16 cellular contexts compared by ENCODE assay signal in the genomic region with DNA sequence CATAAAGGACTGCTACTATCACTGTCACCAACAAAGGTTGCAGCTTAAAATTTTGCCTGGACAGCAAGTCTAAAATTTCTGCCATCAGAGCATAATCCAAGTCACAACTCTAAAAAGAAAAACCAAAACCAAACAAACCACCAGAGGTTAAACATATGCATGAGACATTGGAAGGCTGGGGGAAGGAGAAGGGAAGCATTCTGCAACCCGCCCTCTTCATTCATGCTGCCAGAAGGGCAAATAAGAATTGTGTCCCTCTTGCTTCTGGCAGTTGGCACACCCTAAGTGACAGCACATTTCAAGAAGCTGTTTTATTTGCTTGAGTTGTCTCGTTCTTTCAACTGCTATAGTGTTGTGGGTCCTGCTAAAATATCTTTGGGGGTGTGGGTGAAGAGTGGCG.
"Had no signal": no experiment of that assay in that cellular context is flagged by ENCODE, and none has a peak within 500 bp of the region (broad histone marks: within the 10 kb centered on the region; RNA-seq: fewer than 3 reads in every experiment).

No MANE protein-coding gene starts in this region.

- H3K27me3 ChIP-seq: colonic mucosa had no signal

- H3K9me3 ChIP-seq: colonic mucosa, psoas muscle, right lobe of liver, thoracic aorta had no signal

- H3K27ac ChIP-seq: colonic mucosa, psoas muscle, right lobe of liver, thoracic aorta had no signal

- H3K36me3 ChIP-seq: colonic mucosa, right lobe of liver, thoracic aorta had no signal

- H3K9me3 Mint-ChIP-seq: activated CD4-positive, alpha-beta memory T cell treated with anti-CD3 and anti-CD28 coated beads for 36 hours; activated naive CD4-positive, alpha-beta T cell treated with anti-CD3 and anti-CD28 coated beads, Interleukin-2, amount 50 U/mL, for 72 hours; activated T-cell treated with anti-CD3 and anti-CD28 coated beads, Interleukin-2, amount 50 U/mL, for 4 hours; memory B cell; nephron; stimulated activated effector memory CD8-positive, alpha-beta T cell treated with anti-CD3 and anti-CD28 coated beads, Interleukin-12 subunit alpha, Interleukin-12 subunit beta, amount 100 ng/mL, for 72 hours; T-cell had no signal

- ATAC-seq: activated CD4-positive, alpha-beta T cell treated with anti-CD3 and anti-CD28 coated beads for 36 hours; activated naive CD4-positive, alpha-beta T cell treated with anti-CD3 and anti-CD28 coated beads, Interleukin-2, amount 50 U/mL, for 72 hours; activated T-cell treated with anti-CD3 and anti-CD28 coated beads, Interleukin-2, amount 50 U/mL, for 4 hours; esophagus mucosa; left ventricle myocardium superior; psoas muscle; right lobe of liver; stimulated activated effector memory CD8-positive, alpha-beta T cell treated with anti-CD3 and anti-CD28 coated beads, Interleukin-12 subunit alpha, Interleukin-12 subunit beta, amount 100 ng/mL, for 72 hours; T-cell had no signal

- H3K36me3 Mint-ChIP-seq: activated naive CD4-positive, alpha-beta T cell treated with anti-CD3 and anti-CD28 coated beads, Interleukin-2, amount 50 U/mL, for 72 hours; memory B cell had no signal

- H3K4me1 ChIP-seq: colonic mucosa, psoas muscle, right lobe of liver had no signal

- H3K27ac Mint-ChIP-seq: activated CD4-positive, alpha-beta memory T cell treated with anti-CD3 and anti-CD28 coated beads for 36 hours; activated CD4-positive, alpha-beta T cell treated with anti-CD3 and anti-CD28 coated beads for 36 hours; memory B cell; stimulated activated effector memory CD8-positive, alpha-beta T cell treated with anti-CD3 and anti-CD28 coated beads, Interleukin-12 subunit alpha, Interleukin-12 subunit beta, amount 100 ng/mL, for 72 hours; T-cell had no signal

- H3K4me3 ChIP-seq: colonic mucosa, psoas muscle, right lobe of liver, thoracic aorta had no signal

- H3K4me3 Mint-ChIP-seq: activated CD4-positive, alpha-beta memory T cell treated with anti-CD3 and anti-CD28 coated beads for 36 hours; activated CD4-positive, alpha-beta T cell treated with anti-CD3 and anti-CD28 coated beads for 36 hours; activated T-cell treated with anti-CD3 and anti-CD28 coated beads, Interleukin-2, amount 50 U/mL, for 4 hours; memory B cell; nephron; stimulated activated effector memory CD8-positive, alpha-beta T cell treated with anti-CD3 and anti-CD28 coated beads, Interleukin-12 subunit alpha, Interleukin-12 subunit beta, amount 100 ng/mL, for 72 hours; T-cell had no signal

- DNase-seq: activated CD4-positive, alpha-beta memory T cell treated with anti-CD3 and anti-CD28 coated beads for 36 hours; activated CD4-positive, alpha-beta T cell treated with anti-CD3 and anti-CD28 coated beads for 36 hours; activated gamma-delta T cell; activated T-cell treated with anti-CD3 and anti-CD28 coated beads, Interleukin-2, amount 50 U/mL, for 4 hours; colonic mucosa; hippocampal formation; left ventricle myocardium superior; psoas muscle; right lobe of liver; T-cell had no signal

- H3K4me1 Mint-ChIP-seq: memory B cell, nephron had no signal

- H3K27me3 Mint-ChIP-seq: activated CD4-positive, alpha-beta memory T cell treated with anti-CD3 and anti-CD28 coated beads for 36 hours; activated CD4-positive, alpha-beta T cell treated with anti-CD3 and anti-CD28 coated beads for 36 hours; T-cell had no signal
